Comparison of ENCODE assay signal across 8 cellular contexts in the genomic region with DNA sequence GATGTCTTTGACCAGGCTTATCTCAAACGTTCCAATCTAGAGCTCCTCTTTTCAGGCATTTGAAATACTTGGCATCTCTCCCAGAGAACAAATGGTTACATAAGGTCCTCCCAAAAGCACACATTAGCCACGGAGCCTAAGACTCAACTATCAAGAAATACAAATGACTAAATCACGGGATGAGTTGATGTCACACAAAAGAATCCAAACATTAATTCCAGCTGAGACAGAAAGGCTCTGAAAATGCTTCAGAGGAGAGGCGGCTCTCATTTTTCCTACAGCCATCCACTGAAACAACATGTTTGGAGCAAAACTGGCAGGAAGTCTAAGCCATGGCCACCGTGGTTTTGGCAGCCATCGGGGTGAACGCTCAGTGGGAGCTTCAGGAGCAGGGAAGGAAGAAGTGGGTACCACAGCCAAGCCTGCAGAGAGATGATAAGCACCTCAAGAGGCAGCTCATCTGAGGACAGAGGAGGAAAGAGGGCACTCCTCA.
A peak's percentile ranks its signal among the peaks of the same experiment; 100 is the strongest.
DNase-seq lines count a peak whose midpoint lies in the region; ATAC-seq and TF ChIP-seq lines count a peak whose summit lies in the region.

No MANE protein-coding gene starts in this region.

- H2AK5ac ChIP-seq in IMR-90 (ENCODE audit: low read depth, low read length), result peak overlapping the region; percentile 76; the same call in 1 of the 2 replicates

- peaks cover 64% of the 10 kb centered on the region for H3K36me3 Mint-ChIP-seq in activated CD4-positive, alpha-beta memory T cell treated with anti-CD3 and anti-CD28 coated beads, Interleukin-2, amount 10 ng/mL, durations not matched to agents 7 days and 5 days (ENCODE audit: low read depth)
- H3K36me3 Mint-ChIP-seq in nephron progenitor cell (ENCODE audit: low read depth), result peaks cover 56% of the 10 kb centered on the region

- DNase-seq in IMR-90 (peak; percentile 94), left cardiac atrium (no peak), spleen (no peak), NCI-H82 treated with DMSO at 0.1 percent for 48 hours (lab: John Stamatoyannopoulos, UW; ENCODE audit: unreplicated experiment) (no peak), nephron progenitor cell (no peak)
- no peak for DNase-seq in activated CD4-positive, alpha-beta memory T cell treated with anti-CD3 and anti-CD28 coated beads, Interleukin-2, amount 10 ng/mL, durations not matched to agents 7 days and 5 days

- H2AFZ ChIP-seq in IMR-90 (replicated peaks; ENCODE audit: low read length, poor library complexity), result peak overlapping the region; percentile 60

- no peak overlapping the region for H3K56ac ChIP-seq in IMR-90 (ENCODE audit: extremely low read depth, insufficient read depth, low read length)

- H3K23ac ChIP-seq in IMR-90 (ENCODE audit: low read depth, low read length), result peak overlapping the region; percentile 94

- H3K9me1 ChIP-seq in IMR-90 (ENCODE audit: insufficient read depth, low read length), result peaks cover 20% of the 10 kb centered on the region

- peak overlapping the region; percentile 63 for H2BK20ac ChIP-seq in IMR-90 (ENCODE audit: low read depth, low read length)

- peak overlapping the region; percentile 26 for H3K27ac Mint-ChIP-seq in activated CD4-positive, alpha-beta memory T cell treated with anti-CD3 and anti-CD28 coated beads, Interleukin-2, amount 10 ng/mL, durations not matched to agents 7 days and 5 days
- H3K27ac Mint-ChIP-seq in nephron progenitor cell, result no peak overlapping the region

- ATAC-seq in IMR-90 (ENCODE audit: low read depth) (peak; percentile 75), left cardiac atrium (peak; percentile 54 to 64), GM19395 (IDR thresholded peaks at IDR 0.05; ENCODE audit: unreplicated experiment) (no peak), GM21390 (IDR thresholded peaks at IDR 0.05; ENCODE audit: unreplicated experiment) (no peak)

- H3K14ac ChIP-seq in IMR-90 (replicated peaks; ENCODE audit: low read depth, low read length), result peak overlapping the region; percentile 95

- POLR2A ChIA-PET in IMR-90 (lab: Charles Lee; ENCODE audit: unreplicated experiment), result interaction anchor here (0.6 kb wide), 1 partner anchor 24 kb away, joined by 4 read pairs; no protein-coding TSS in a partner anchor
- POLR2A ChIA-PET in activated CD4-positive, alpha-beta memory T cell treated with anti-CD3 and anti-CD28 coated beads, Interleukin-2, amount 10 ng/mL, durations not matched to agents 7 days and 5 days (lab: Charles Lee), result no interaction called here

- peaks cover 29% of the 10 kb centered on the region for H4K20me1 ChIP-seq in IMR-90 (ENCODE audit: insufficient read depth, low read length)

- peak overlapping the region; percentile 90 for H2BK120ac ChIP-seq in IMR-90 (ENCODE audit: low read depth, low read length)

- H3K27me3 Mint-ChIP-seq in activated CD4-positive, alpha-beta memory T cell treated with anti-CD3 and anti-CD28 coated beads, Interleukin-2, amount 10 ng/mL, durations not matched to agents 7 days and 5 days, result no peaks in the 10 kb centered on the region
- peaks cover 3% of the 10 kb centered on the region for H3K27me3 Mint-ChIP-seq in nephron progenitor cell (ENCODE audit: low read depth, poor library complexity)

- H3K4me1 ChIP-seq in IMR-90 (ENCODE audit: control insufficient read depth, insufficient read depth, low read length), result peaks cover 14% of the 10 kb centered on the region
- peaks cover 0 to 36% (median 10%) of the 10 kb centered on the region in 6 donors for H3K4me1 ChIP-seq in spleen

- H2AK9ac ChIP-seq in IMR-90 (replicated peaks; ENCODE audit: low read depth, low read length, poor library complexity), result peak overlapping the region; percentile 59

- in situ Hi-C loops in IMR-90 (cut with MboI; ENCODE audit: low sequenced_read_pairs), result loop anchor here (10.0 kb wide), 1 partner anchor 380 kb away; no protein-coding TSS in a partner anchor

- H3K4me3 ChIP-seq in IMR-90 (ENCODE audit: insufficient read depth, low read depth, low read length) (no peak overlapping the region), spleen (no peak overlapping the region)

- H3K9ac ChIP-seq in IMR-90 (ENCODE audit: low read depth, low read length), result peak overlapping the region; percentile 7

- intact Hi-C loops in IMR-90 (cut with micrococcal nuclease) (loop anchor here (2.0 kb wide), 2 partner anchors 122 to 198 kb away; a partner anchor contains a TSS), left cardiac atrium (cut with DNase I) (loop anchor here in 1 of 2 donors (10.0 kb wide), 1 partner anchor 390 kb away; no protein-coding TSS in a partner anchor), spleen (cut with DNase I; ENCODE audit: low total_unique reads) (no loop called here)

- no peaks in the 10 kb centered on the region for H3K9me3 Mint-ChIP-seq in activated CD4-positive, alpha-beta memory T cell treated with anti-CD3 and anti-CD28 coated beads, Interleukin-2, amount 10 ng/mL, durations not matched to agents 7 days and 5 days
- no peaks in the 10 kb centered on the region for H3K9me3 Mint-ChIP-seq in nephron progenitor cell

- peaks cover 18% of the 10 kb centered on the region for H3K4me1 Mint-ChIP-seq in activated CD4-positive, alpha-beta memory T cell treated with anti-CD3 and anti-CD28 coated beads, Interleukin-2, amount 10 ng/mL, durations not matched to agents 7 days and 5 days
- peaks cover 67% of the 10 kb centered on the region for H3K4me1 Mint-ChIP-seq in nephron progenitor cell

- H3K4me2 ChIP-seq in IMR-90 (ENCODE audit: low read depth, low read length), result peak overlapping the region; percentile 77

- dilution Hi-C loops in IMR-90 (cut with HindIII; ENCODE audit: low sequenced_read_pairs, unreplicated experiment), result loop anchor here (25.0 kb wide), 1 partner anchor 208 kb away; no protein-coding TSS in a partner anchor

- no peak overlapping the region for H3K4me3 Mint-ChIP-seq in activated CD4-positive, alpha-beta memory T cell treated with anti-CD3 and anti-CD28 coated beads, Interleukin-2, amount 10 ng/mL, durations not matched to agents 7 days and 5 days
- H3K4me3 Mint-ChIP-seq in nephron progenitor cell, result no peak overlapping the region

- peak overlapping the region; percentile 18; the same call in 1 of the 3 replicates for H2BK15ac ChIP-seq in IMR-90 (ENCODE audit: low read depth, low read length)

- peak overlapping the region; percentile 65 for H2BK5ac ChIP-seq in IMR-90 (ENCODE audit: low read depth, low read length, poor library complexity, severe bottlenecking)

- H3K9me3 ChIP-seq in IMR-90 (ENCODE audit: control insufficient read depth, insufficient read depth, low read length), result no peaks in the 10 kb centered on the region
- H3K9me3 ChIP-seq in spleen, result no peaks in the 10 kb centered on the region

- CTCF ChIA-PET in IMR-90 (lab: Yijun Ruan, JAX), result interaction anchor here (1.1 kb wide), 1 partner anchor 199 kb away, joined by 3 read pairs; no protein-coding TSS in a partner anchor
- CTCF ChIA-PET in activated CD4-positive, alpha-beta memory T cell treated with anti-CD3 and anti-CD28 coated beads, Interleukin-2, amount 10 ng/mL, durations not matched to agents 7 days and 5 days (lab: Charles Lee), result interaction anchor here (0.6 to 3.4 kb wide), 2 partner anchors 9 to 109 kb away, joined by 3 to 18 read pairs; no protein-coding TSS in a partner anchor

- H3K27ac ChIP-seq in IMR-90 (ENCODE audit: insufficient read depth, low read length), result peak overlapping the region; percentile 91
- H3K27ac ChIP-seq in spleen, result peak overlapping the region in 6 of 8 donors; percentile 20 to 71 (median 45)

- no peaks in the 10 kb centered on the region for H3K27me3 ChIP-seq in IMR-90 (ENCODE audit: control insufficient read depth, insufficient read depth, low read length)
- no peaks in the 10 kb centered on the region for H3K27me3 ChIP-seq in spleen (replicated peaks in 1 of 7)

- no peak for TF ChIP-seq RAD21 in IMR-90 (IDR thresholded peaks at IDR 0.05; ENCODE audit: low read length)

- peak overlapping the region; percentile 70 for H4K5ac ChIP-seq in IMR-90 (ENCODE audit: low read depth, low read length)

- no TSS peak for BruUV-seq in IMR-90 (replicated peaks; lab: Mats Ljungman, UMichigan)

- peaks cover 10 to 73% of the 10 kb centered on the region in 2 experiments; a peak in 3 of 4 replicates for H3K79me1 ChIP-seq in IMR-90 (ENCODE audit: low read depth in 1 of 2, low read length in 2 of 2)

- TF ChIP-seq CTCF in IMR-90 (conservative IDR thresholded peaks at IDR 0.05; ENCODE audit: low read depth, low read length) (no peak), spleen (IDR thresholded peaks at IDR 0.05 in 8 of 11, conservative IDR thresholded peaks at IDR 0.05 in 3 of 11) (no peak), nephron progenitor cell (IDR thresholded peaks at IDR 0.05) (no peak)

- 0% methylated on average over 1 of the region's 7 CpGs; no CpG with 5 or more reads in 1 of the 2 experiments for WGBS in IMR-90 (ENCODE audit: extremely low coverage in 2 of 2, insufficient read length in 1 of 2), 2 experiments
- WGBS in spleen, 5 donors, result 24 to 44% (median 27%) methylated on average over 7 of the region's 7 CpGs

- H4K91ac ChIP-seq in IMR-90 (ENCODE audit: insufficient read depth, low read depth, low read length), result peak overlapping the region; percentile 85

- peak overlapping the region; percentile 84 for H3K4ac ChIP-seq in IMR-90 (ENCODE audit: low read depth, low read length)

- peak overlapping the region; percentile 87 for H3K18ac ChIP-seq in IMR-90 (ENCODE audit: low read depth, low read length)

- TF ChIP-seq POLR2A in IMR-90 (IDR thresholded peaks at IDR 0.05; ENCODE audit: low read depth, low read length), result no peak
- TF ChIP-seq POLR2A in spleen (IDR thresholded peaks at IDR 0.05), result no peak

- H4K8ac ChIP-seq in IMR-90 (ENCODE audit: low read depth in 2 of 2, low read length in 2 of 2), result peak overlapping the region in 1 of 2 experiments; percentile 74; a peak in 2 of 4 replicates

- H3K36me3 ChIP-seq in IMR-90 (ENCODE audit: control insufficient read depth, insufficient read depth, low read length) (peaks cover 40% of the 10 kb centered on the region), spleen (peaks cover 0 to 100% (median 62%) of the 10 kb centered on the region in 6 donors)

TF ChIP-seq in IMR-90, 13 proteins besides CTCF, POLR2A, EP300 and RAD21:
- no peak for TF ChIP-seq MAZ (IDR thresholded peaks at IDR 0.05; ENCODE audit: borderline replicate concordance, low read depth, low read length)
- TF ChIP-seq NFE2L2 (IDR thresholded peaks at IDR 0.05; ENCODE audit: low read depth, low read length), result no peak
- peak; percentile 78 for TF ChIP-seq BHLHE40 (IDR thresholded peaks at IDR 0.05; ENCODE audit: low read depth, low read length)
- TF ChIP-seq, protein P1, sequence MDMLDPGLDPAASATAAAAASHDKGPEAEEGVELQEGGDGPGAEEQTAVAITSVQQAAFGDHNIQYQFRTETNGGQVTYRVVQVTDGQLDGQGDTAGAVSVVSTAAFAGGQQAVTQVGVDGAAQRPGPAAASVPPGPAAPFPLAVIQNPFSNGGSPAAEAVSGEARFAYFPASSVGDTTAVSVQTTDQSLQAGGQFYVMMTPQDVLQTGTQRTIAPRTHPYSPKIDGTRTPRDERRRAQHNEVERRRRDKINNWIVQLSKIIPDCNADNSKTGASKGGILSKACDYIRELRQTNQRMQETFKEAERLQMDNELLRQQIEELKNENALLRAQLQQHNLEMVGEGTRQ (IDR thresholded peaks at IDR 0.05; ENCODE audit: low read depth, low read length), result no peak
- TF ChIP-seq MXI1 (IDR thresholded peaks at IDR 0.05; ENCODE audit: borderline replicate concordance, low read depth, low read length), result no peak
- TF ChIP-seq CHD1 (IDR thresholded peaks at IDR 0.05; ENCODE audit: low read depth, low read length), result no peak; the same call in 1 of the 2 replicates

Comparison
In these comparisons a context has a peak if more than half of its experiments do, and no peak if none do; other contexts are left out.
1. ATAC-seq: peak in IMR-90 (single experiment) and left cardiac atrium (2 of 2); none in GM19395 (single experiment) and GM21390 (single experiment).